Comparison of ENCODE assay signal across 8 cellular contexts in genomic region chr3:111978833-111979688, GRCh38. TPM values are rescaled to one million over a fixed set of nuclear protein-coding genes. Genes with fewer than 3 reads are reported as not detected.
A peak's percentile ranks its signal among the peaks of the same experiment; 100 is the strongest.
DNase-seq lines count a peak whose midpoint lies in the region; ATAC-seq and TF ChIP-seq lines count a peak whose summit lies in the region.

ABHD10 (plus strand) TSS chr3:111979026; CDS start chr3:111979062, 36 bp downstream.

- H3K9me3 ChIP-seq in adipocyte (ENCODE audit: control insufficient read depth, low read length) (no peaks in the 10 kb centered on the region), heart left ventricle (no peaks in the 10 kb centered on the region)

- H3K4me3 ChIP-seq in GM12864 (ENCODE audit: low read depth, low read length): peak within 1 kb of the TSS; percentile 99
- peak within 1 kb of the TSS; percentile 90 for H3K4me3 ChIP-seq in adipocyte (ENCODE audit: low read length)
- H3K4me3 ChIP-seq in heart left ventricle: peak within 1 kb of the TSS; percentile 68 to 93 (median 80)

- peak within 1 kb of the TSS; percentile 92 for H3K9ac ChIP-seq in adipocyte (ENCODE audit: low read length)

- H3K9me3 Mint-ChIP-seq in type B pancreatic cell: no peaks in the 10 kb centered on the region

- TF ChIP-seq POLR2A in heart left ventricle (IDR thresholded peaks at IDR 0.05): peak in 1 of 2 donors; percentile 90

- 1% methylated on average over 31 to 50 of the region's 50 CpGs for WGBS in heart left ventricle, 4 donors

- DNase-seq in GM12864 (ENCODE audit: low read depth): peak; percentile 96
- peak; percentile 94 for DNase-seq in NCI-H128 (lab: John Stamatoyannopoulos, UW; ENCODE audit: unreplicated experiment)
- peak; percentile 93 for DNase-seq in T follicular helper cell (ENCODE audit: low read depth)
- peak; percentile 99 for DNase-seq in adipocyte (ENCODE audit: low read depth)
- DNase-seq in heart left ventricle: peak; percentile 96 to 99 (median 99)
- peak; percentile 99 for DNase-seq in pons (ENCODE audit: low spot score)
- peak; percentile 94 for DNase-seq in type B pancreatic cell (ENCODE audit: extremely low spot score, unreplicated experiment)

- H3K27me3 ChIP-seq in adipocyte (replicated peaks; ENCODE audit: control insufficient read depth, insufficient read depth, low read length): no peaks in the 10 kb centered on the region
- H3K27me3 ChIP-seq in heart left ventricle: no peaks in the 10 kb centered on the region

- H3K36me3 Mint-ChIP-seq in type B pancreatic cell: peaks cover 4% of the 10 kb centered on the region

- H3K4me1 ChIP-seq in adipocyte (ENCODE audit: control insufficient read depth, insufficient read depth, low read length) (peaks cover 23% of the 10 kb centered on the region), heart left ventricle (peaks cover 0 to 38% (median 25%) of the 10 kb centered on the region in 12 donors)

- peak within 1 kb of the TSS; percentile 93 for H3K4me3 Mint-ChIP-seq in type B pancreatic cell

- peak; percentile 96 for ATAC-seq in HG02678 (IDR thresholded peaks at IDR 0.05; ENCODE audit: unreplicated experiment)
- peak; percentile 97 to 98 (median 98) for ATAC-seq in heart left ventricle

- no peak for TF ChIP-seq CTCF in GM12864 (IDR thresholded peaks at IDR 0.05; ENCODE audit: low read depth, low read length, missing control alignments)
- TF ChIP-seq CTCF in heart left ventricle (IDR thresholded peaks at IDR 0.05): no peak
- no peak for TF ChIP-seq CTCF in type B pancreatic cell (conservative IDR thresholded peaks at IDR 0.05)

- intact Hi-C loops in heart left ventricle (cut with DNase I): loop anchor here in 1 of 10 donors (5.0 kb wide), 1 partner anchor 33 kb away; no protein-coding TSS in a partner anchor

- peaks cover 25% of the 10 kb centered on the region for H3K4me1 Mint-ChIP-seq in type B pancreatic cell (ENCODE audit: unreplicated experiment)

- H3K27ac Mint-ChIP-seq in type B pancreatic cell: peak within 1 kb of the TSS; percentile 86

- H3K36me3 ChIP-seq in adipocyte (ENCODE audit: control insufficient read depth, insufficient read depth, low read length, severe bottlenecking) (peaks cover 19% of the 10 kb centered on the region), heart left ventricle (peaks cover 0 to 36% (median 10%) of the 10 kb centered on the region in 9 donors)

- peak within 1 kb of the TSS; percentile 60 to 91 (median 85) for H3K27ac ChIP-seq in heart left ventricle

- no peaks in the 10 kb centered on the region for H3K27me3 Mint-ChIP-seq in type B pancreatic cell

RNA-seq across cellular contexts. Expression of gene ABHD10, which starts in this region (rescaled TPM):
- 10 to 100 TPM; 26.5 to 50.1 (median 41.8) TPM for total RNA-seq in heart left ventricle
- 10 to 100 TPM; 13.5 to 40.0 TPM for polyA plus RNA-seq in heart left ventricle
- 32.7 and 40.2 TPM in 2 replicates for total RNA-seq in type B pancreatic cell (ENCODE audit: low replicate concordance)

Comparison
In these comparisons a context has a peak if more than half of its experiments do, and no peak if none do; other contexts are left out.
1. Peak in every context shown above with its lines: DNase-seq, ATAC-seq, H3K4me3 ChIP-seq and H3K27ac ChIP-seq.